ENCODE assay signal across 21 cellular contexts in the genomic region with DNA sequence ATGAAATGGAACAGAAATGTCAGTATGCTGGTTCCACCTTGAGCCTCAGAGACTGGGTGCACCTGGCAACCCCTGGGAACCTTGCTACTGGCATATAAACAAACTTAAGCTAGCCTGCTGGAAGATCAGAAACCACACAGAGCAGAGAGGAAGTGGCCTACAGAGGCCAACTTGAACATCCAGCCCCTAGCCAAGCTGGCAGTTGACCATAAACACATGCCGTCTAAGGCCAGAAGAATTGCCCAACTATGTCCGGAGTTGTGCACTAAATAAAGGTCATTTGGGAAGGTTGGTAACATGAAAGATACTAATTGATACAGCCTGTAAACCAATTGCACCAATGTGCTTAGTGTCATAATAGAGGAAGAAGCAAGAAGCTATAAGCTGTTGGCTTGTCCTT.
DNase-seq lines count a peak whose midpoint lies in the region; ATAC-seq and TF ChIP-seq lines count a peak whose summit lies in the region.
"Had no signal": no experiment of that assay in that cellular context is flagged by ENCODE, and none has a peak within 500 bp of the region (broad histone marks: within the 10 kb centered on the region; RNA-seq: fewer than 3 reads in every experiment).

No MANE protein-coding gene starts in this region.

- H4K20me1 ChIP-seq in osteoblast (ENCODE audit: insufficient read depth, low read length): no peaks in the 10 kb centered on the region

- TF ChIP-seq CTCF in osteoblast (IDR thresholded peaks at IDR 0.05; ENCODE audit: extremely low read depth, low read depth, low read length): no peak

- H3K27me3 ChIP-seq in MG63 (no peaks in the 10 kb centered on the region), osteoblast (ENCODE audit: insufficient read depth, low read length) (no peaks in the 10 kb centered on the region)

- DNase-seq in Ammon's horn (ENCODE audit: low spot score) (peak; percentile 6), MG63 (peak; percentile 65), NOMO-1 treated with DMSO at 0.1 percent for 48 hours (lab: John Stamatoyannopoulos, UW; ENCODE audit: unreplicated experiment) (peak; percentile 73), fibroblast of gingiva (ENCODE audit: low read depth) (peak; percentile 52), osteoblast (ENCODE audit: insufficient read length, low spot score, missing footprints) (no peak)
- DNase-seq: CD4-positive, alpha-beta T cell; COR-L47; DMS79; NCI-H1105; NCI-H2029 treated with DMSO at 0.1 percent for 48 hours; NCI-H226; NCI-H510A treated with DMSO at 0.1 percent for 48 hours; NCI-H748 treated with DMSO at 0.1 percent for 48 hours; NK-92 treated with Interleukin-12 subunit alpha and Interleukin-12 subunit beta, amount 100 ng/mL, for 24 hours; Right ventricle myocardium superior had no signal

- no peaks in the 10 kb centered on the region for H3K4me1 ChIP-seq in osteoblast (ENCODE audit: insufficient read depth, low read length)
- H3K4me1 ChIP-seq: A549 had no signal

- H3K4me3 ChIP-seq in MG63 (no peak overlapping the region), osteoblast (ENCODE audit: insufficient read depth, low read length) (no peak overlapping the region)
- H3K4me3 ChIP-seq: A549, GM23338, HAP-1 had no signal

- H3K9me3 ChIP-seq in MG63 (peaks cover 2% of the 10 kb centered on the region; the same call in 1 of the 2 replicates), osteoblast (ENCODE audit: low read depth, low read length) (no peaks in the 10 kb centered on the region)
- H3K9me3 ChIP-seq: A549, HAP-1 had no signal

- no peaks in the 10 kb centered on the region for H3K36me3 ChIP-seq in MG63
- H3K36me3 ChIP-seq in osteoblast (ENCODE audit: insufficient read depth, low read length): no peaks in the 10 kb centered on the region
- H3K36me3 ChIP-seq: HAP-1 had no signal

- no peak overlapping the region for H2AFZ ChIP-seq in osteoblast (ENCODE audit: low read length)
- H2AFZ ChIP-seq: GM23338 had no signal

- no peaks in the 10 kb centered on the region for H3K79me2 ChIP-seq in osteoblast (ENCODE audit: insufficient read depth, low read length)

- TF ChIP-seq POLR2A in GM18505 (IDR thresholded peaks at IDR 0.05; ENCODE audit: borderline replicate concordance, extremely low read depth, insufficient read depth, insufficient read length): no peak

- ATAC-seq in HG03025 (IDR thresholded peaks at IDR 0.05; ENCODE audit: low FRiP score, unreplicated experiment) (no peak), GM18505 (IDR thresholded peaks at IDR 0.05; ENCODE audit: unreplicated experiment) (no peak), GM18511 (IDR thresholded peaks at IDR 0.05; ENCODE audit: unreplicated experiment) (no peak)
- ATAC-seq: A549, GM23338 had no signal

- no peak overlapping the region for H3K4me2 ChIP-seq in osteoblast (ENCODE audit: insufficient read depth, low read length)
- H3K4me2 ChIP-seq: A549, GM23338 had no signal

- H3K27ac ChIP-seq in osteoblast (ENCODE audit: low read depth, low read length): no peak overlapping the region
- H3K27ac ChIP-seq: A549 had no signal
